20 cellular contexts compared by ENCODE assay signal in the genomic region with DNA sequence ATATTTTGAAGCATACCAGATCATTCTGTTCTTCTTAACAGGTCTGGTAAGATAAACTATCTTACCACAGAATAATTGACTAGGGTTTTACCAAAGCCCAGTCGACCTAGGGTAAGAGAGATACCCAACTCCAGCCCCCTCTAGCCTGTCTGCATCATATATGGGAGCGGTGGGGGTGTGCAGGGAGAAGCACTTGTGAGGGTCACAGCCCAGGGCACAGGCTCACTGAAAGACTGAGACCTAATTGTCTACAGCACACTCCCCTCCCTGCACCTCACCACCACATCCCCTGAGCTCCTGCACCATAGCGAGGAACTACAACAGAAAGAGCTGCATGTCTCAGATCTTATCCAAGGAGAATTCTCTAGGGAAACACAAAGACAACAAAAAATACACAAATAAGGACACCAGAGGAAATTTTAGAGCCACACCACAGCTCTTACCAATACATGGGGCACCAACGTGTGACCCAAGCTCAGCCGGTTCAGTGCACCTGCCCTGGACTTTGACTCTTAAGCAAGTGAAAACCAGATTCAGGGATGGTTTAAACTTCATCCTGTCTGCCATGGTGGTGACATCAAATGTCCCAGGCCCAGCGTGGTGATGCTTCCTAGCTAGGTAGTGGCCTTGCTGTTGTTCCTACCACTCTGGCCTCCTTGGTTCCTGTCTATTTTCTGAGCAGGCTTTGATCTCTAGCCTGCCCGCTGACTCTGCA.
"Had no signal": no experiment of that assay in that cellular context is flagged by ENCODE, and none has a peak within 500 bp of the region (broad histone marks: within the 10 kb centered on the region; RNA-seq: fewer than 3 reads in every experiment).

No MANE protein-coding gene starts in this region.

- H3K27ac Mint-ChIP-seq: activated CD4-positive, alpha-beta memory T cell treated with anti-CD3 and anti-CD28 coated beads for 36 hours; activated CD4-positive, alpha-beta T cell treated with anti-CD3 and anti-CD28 coated beads, Interleukin-2, amount 10 ng/mL, durations not matched to agents 7 days and 5 days; activated naive CD4-positive, alpha-beta T cell treated with anti-CD3 and anti-CD28 coated beads, Interleukin-2, amount 10 ng/mL, durations not matched to agents 7 days and 5 days; activated naive CD8-positive, alpha-beta T cell treated with anti-CD3 and anti-CD28 coated beads for 36 hours; activated T-cell treated with anti-CD3 and anti-CD28 coated beads, Interleukin-2, amount 50 U/mL, for 72 hours; activated T-helper 2 cell treated with anti-CD3 and anti-CD28 coated beads, Interferon-gamma antibody, Interleukin-2, Interleukin-4, amounts not matched to agents 10 μg/mL and 5 μg/mL and 100 μg/mL, durations not matched to agents 14 hours and 24 hours and 36 hours had no signal

- H3K4me3 Mint-ChIP-seq: activated CD4-positive, alpha-beta memory T cell treated with anti-CD3 and anti-CD28 coated beads for 36 hours; activated CD4-positive, alpha-beta T cell treated with anti-CD3 and anti-CD28 coated beads, Interleukin-2, amount 10 ng/mL, durations not matched to agents 7 days and 5 days; activated naive CD4-positive, alpha-beta T cell treated with anti-CD3 and anti-CD28 coated beads, Interleukin-2, amount 10 ng/mL, durations not matched to agents 7 days and 5 days; activated naive CD8-positive, alpha-beta T cell treated with anti-CD3 and anti-CD28 coated beads for 36 hours; activated T-cell treated with anti-CD3 and anti-CD28 coated beads, Interleukin-2, amount 50 U/mL, for 72 hours had no signal

- H3K4me1 Mint-ChIP-seq: activated naive CD4-positive, alpha-beta T cell treated with anti-CD3 and anti-CD28 coated beads, Interleukin-2, amount 10 ng/mL, durations not matched to agents 7 days and 5 days; activated naive CD8-positive, alpha-beta T cell treated with anti-CD3 and anti-CD28 coated beads for 36 hours had no signal

- DNase-seq: activated CD4-positive, alpha-beta memory T cell treated with anti-CD3 and anti-CD28 coated beads for 36 hours; activated CD4-positive, alpha-beta T cell treated with anti-CD3 and anti-CD28 coated beads, Interleukin-2, amount 10 ng/mL, durations not matched to agents 7 days and 5 days; activated CD4-positive, CD25-positive, alpha-beta regulatory T cell; activated gamma-delta T cell treated with Interleukin-2 at 50 U/mL for 16 hours; activated naive CD4-positive, alpha-beta T cell treated with anti-CD3 and anti-CD28 coated beads, Interleukin-2, amount 10 ng/mL, durations not matched to agents 7 days and 5 days; activated naive CD8-positive, alpha-beta T cell treated with anti-CD3 and anti-CD28 coated beads for 36 hours; activated T-cell treated with anti-CD3 and anti-CD28 coated beads, Interleukin-2, amount 50 U/mL, for 72 hours; anterior cingulate cortex; MG63; MV-4-11; NCI-H1417 treated with DMSO at 0.1 percent for 48 hours; NCI-H187; NCI-H446; NCI-H524; Peyer's patch; Right ventricle myocardium superior; SJCRH30; SK-N-SH; T-helper 1 cell had no signal

- H3K36me3 Mint-ChIP-seq: activated CD4-positive, alpha-beta memory T cell treated with anti-CD3 and anti-CD28 coated beads for 36 hours; activated naive CD4-positive, alpha-beta T cell treated with anti-CD3 and anti-CD28 coated beads, Interleukin-2, amount 10 ng/mL, durations not matched to agents 7 days and 5 days; activated naive CD8-positive, alpha-beta T cell treated with anti-CD3 and anti-CD28 coated beads for 36 hours had no signal

- H3K9me3 Mint-ChIP-seq: activated CD4-positive, alpha-beta memory T cell treated with anti-CD3 and anti-CD28 coated beads for 36 hours; activated CD4-positive, alpha-beta T cell treated with anti-CD3 and anti-CD28 coated beads, Interleukin-2, amount 10 ng/mL, durations not matched to agents 7 days and 5 days; activated naive CD4-positive, alpha-beta T cell treated with anti-CD3 and anti-CD28 coated beads, Interleukin-2, amount 10 ng/mL, durations not matched to agents 7 days and 5 days; activated naive CD8-positive, alpha-beta T cell treated with anti-CD3 and anti-CD28 coated beads for 36 hours; activated T-cell treated with anti-CD3 and anti-CD28 coated beads, Interleukin-2, amount 50 U/mL, for 72 hours; activated T-helper 2 cell treated with anti-CD3 and anti-CD28 coated beads, Interferon-gamma antibody, Interleukin-2, Interleukin-4, amounts not matched to agents 10 μg/mL and 5 μg/mL and 100 μg/mL, durations not matched to agents 14 hours and 24 hours and 36 hours had no signal

- ATAC-seq: activated T-cell treated with anti-CD3 and anti-CD28 coated beads, Interleukin-2, amount 50 U/mL, for 72 hours had no signal
